Comparison of ENCODE assay signal across 1 cellular context in the genomic region with DNA sequence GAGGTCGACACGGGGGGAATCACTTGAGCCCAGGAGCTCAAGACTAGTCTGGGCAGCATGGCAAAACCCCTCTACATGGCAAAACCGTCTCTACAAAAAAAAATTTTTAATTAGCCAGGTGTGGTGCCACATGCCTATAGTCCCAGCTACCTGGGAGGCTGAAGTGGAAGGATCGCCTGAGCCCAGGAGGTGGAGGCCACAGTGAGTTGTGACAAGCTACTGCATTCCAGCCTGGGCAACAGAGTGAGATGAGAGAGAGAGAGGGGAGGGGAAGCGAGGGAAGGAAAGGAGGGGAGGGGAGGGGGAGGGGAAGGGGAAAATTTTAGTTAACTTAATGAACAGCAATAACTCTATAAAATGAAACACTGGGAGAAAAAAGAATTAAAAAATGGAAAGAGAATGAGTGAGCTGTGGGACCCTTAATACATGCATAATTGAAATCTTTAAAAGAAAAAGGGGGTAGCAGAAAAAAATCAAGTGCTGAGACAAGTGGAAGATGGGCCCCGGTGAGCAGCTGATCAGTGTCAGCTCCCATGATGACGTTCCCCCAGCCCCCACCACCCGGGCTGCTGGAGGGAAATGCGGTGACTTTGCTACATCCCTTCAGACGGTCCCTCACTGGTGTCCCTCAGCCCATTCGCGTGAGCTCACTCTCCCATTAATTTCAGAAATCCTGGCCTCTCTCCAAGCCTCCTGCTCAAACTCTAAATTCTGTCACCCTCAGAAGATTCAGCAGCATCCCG.
TF ChIP-seq lines count a peak whose summit lies in the region.

No MANE protein-coding gene starts in this region.

TF ChIP-seq in HepG2, 621 proteins besides CTCF, POLR2A, EP300 and RAD21 (continued from another document):
- TF ChIP-seq, protein P1, sequence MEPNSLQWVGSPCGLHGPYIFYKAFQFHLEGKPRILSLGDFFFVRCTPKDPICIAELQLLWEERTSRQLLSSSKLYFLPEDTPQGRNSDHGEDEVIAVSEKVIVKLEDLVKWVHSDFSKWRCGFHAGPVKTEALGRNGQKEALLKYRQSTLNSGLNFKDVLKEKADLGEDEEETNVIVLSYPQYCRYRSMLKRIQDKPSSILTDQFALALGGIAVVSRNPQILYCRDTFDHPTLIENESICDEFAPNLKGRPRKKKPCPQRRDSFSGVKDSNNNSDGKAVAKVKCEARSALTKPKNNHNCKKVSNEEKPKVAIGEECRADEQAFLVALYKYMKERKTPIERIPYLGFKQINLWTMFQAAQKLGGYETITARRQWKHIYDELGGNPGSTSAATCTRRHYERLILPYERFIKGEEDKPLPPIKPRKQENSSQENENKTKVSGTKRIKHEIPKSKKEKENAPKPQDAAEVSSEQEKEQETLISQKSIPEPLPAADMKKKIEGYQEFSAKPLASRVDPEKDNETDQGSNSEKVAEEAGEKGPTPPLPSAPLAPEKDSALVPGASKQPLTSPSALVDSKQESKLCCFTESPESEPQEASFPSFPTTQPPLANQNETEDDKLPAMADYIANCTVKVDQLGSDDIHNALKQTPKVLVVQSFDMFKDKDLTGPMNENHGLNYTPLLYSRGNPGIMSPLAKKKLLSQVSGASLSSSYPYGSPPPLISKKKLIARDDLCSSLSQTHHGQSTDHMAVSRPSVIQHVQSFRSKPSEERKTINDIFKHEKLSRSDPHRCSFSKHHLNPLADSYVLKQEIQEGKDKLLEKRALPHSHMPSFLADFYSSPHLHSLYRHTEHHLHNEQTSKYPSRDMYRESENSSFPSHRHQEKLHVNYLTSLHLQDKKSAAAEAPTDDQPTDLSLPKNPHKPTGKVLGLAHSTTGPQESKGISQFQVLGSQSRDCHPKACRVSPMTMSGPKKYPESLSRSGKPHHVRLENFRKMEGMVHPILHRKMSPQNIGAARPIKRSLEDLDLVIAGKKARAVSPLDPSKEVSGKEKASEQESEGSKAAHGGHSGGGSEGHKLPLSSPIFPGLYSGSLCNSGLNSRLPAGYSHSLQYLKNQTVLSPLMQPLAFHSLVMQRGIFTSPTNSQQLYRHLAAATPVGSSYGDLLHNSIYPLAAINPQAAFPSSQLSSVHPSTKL (CRISPR knock-in tag; IDR thresholded peaks at IDR 0.05): no peak
- no peak for TF ChIP-seq PHF5A (CRISPR knock-in tag; IDR thresholded peaks at IDR 0.05; ENCODE audit: low read depth, unreplicated experiment)
- TF ChIP-seq SAP130 (CRISPR knock-in tag; IDR thresholded peaks at IDR 0.05; ENCODE audit: low read depth): 0 out of 2 replicates have a peak, but pooled peaks have one; percentile 27
- TF ChIP-seq, protein P2, sequence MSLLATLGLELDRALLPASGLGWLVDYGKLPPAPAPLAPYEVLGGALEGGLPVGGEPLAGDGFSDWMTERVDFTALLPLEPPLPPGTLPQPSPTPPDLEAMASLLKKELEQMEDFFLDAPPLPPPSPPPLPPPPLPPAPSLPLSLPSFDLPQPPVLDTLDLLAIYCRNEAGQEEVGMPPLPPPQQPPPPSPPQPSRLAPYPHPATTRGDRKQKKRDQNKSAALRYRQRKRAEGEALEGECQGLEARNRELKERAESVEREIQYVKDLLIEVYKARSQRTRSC (CRISPR knock-in tag; IDR thresholded peaks at IDR 0.05; ENCODE audit: low read depth): no peak
- no peak for TF ChIP-seq SP1 (IDR thresholded peaks at IDR 0.05)
- TF ChIP-seq SP1 (CRISPR knock-in tag; IDR thresholded peaks at IDR 0.05): no peak
- 0 out of 2 replicates have a peak, but pooled peaks have one; percentile 15 for TF ChIP-seq MAZ (IDR thresholded peaks at IDR 0.05; ENCODE audit: borderline replicate concordance, low read depth, low read length)
- no peak for TF ChIP-seq MAZ (CRISPR knock-in tag; IDR thresholded peaks at IDR 0.05; ENCODE audit: low read depth)
- TF ChIP-seq, protein P3, sequence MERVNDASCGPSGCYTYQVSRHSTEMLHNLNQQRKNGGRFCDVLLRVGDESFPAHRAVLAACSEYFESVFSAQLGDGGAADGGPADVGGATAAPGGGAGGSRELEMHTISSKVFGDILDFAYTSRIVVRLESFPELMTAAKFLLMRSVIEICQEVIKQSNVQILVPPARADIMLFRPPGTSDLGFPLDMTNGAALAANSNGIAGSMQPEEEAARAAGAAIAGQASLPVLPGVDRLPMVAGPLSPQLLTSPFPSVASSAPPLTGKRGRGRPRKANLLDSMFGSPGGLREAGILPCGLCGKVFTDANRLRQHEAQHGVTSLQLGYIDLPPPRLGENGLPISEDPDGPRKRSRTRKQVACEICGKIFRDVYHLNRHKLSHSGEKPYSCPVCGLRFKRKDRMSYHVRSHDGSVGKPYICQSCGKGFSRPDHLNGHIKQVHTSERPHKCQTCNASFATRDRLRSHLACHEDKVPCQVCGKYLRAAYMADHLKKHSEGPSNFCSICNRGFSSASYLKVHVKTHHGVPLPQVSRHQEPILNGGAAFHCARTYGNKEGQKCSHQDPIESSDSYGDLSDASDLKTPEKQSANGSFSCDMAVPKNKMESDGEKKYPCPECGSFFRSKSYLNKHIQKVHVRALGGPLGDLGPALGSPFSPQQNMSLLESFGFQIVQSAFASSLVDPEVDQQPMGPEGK (CRISPR knock-in tag; IDR thresholded peaks at IDR 0.05): peak; percentile 70; the same call in 1 of the 2 replicates
- TF ChIP-seq ZNF510 (CRISPR knock-in tag; IDR thresholded peaks at IDR 0.05; ENCODE audit: low read depth): no peak
- 0 out of 2 replicates have a peak, but pooled peaks have one; percentile 20 for TF ChIP-seq SOX5 (CRISPR knock-in tag; IDR thresholded peaks at IDR 0.05; ENCODE audit: borderline replicate concordance)
- TF ChIP-seq EEA1 (CRISPR knock-in tag; IDR thresholded peaks at IDR 0.05; ENCODE audit: borderline replicate concordance): no peak
- TF ChIP-seq IKZF1 (IDR thresholded peaks at IDR 0.05): no peak
